ENCODE assay signal across 8 cellular contexts in genomic region chr19:8240274-8241229, GRCh38. TPM values are rescaled to one million over a fixed set of nuclear protein-coding genes. Genes with fewer than 3 reads are reported as not detected.
DNase-seq lines count a peak whose midpoint lies in the region; ATAC-seq, FAIRE-seq and TF ChIP-seq lines count a peak whose summit lies in the region.

No MANE protein-coding gene starts in this region.

- FAIRE-seq in frontal cortex (lab: Jason Lieb, UNC): no peak

- no peaks in the 10 kb centered on the region for H3K27me3 Mint-ChIP-seq in activated naive CD4-positive, alpha-beta T cell treated with anti-CD3 and anti-CD28 coated beads, Interleukin-2, amount 10 ng/mL, durations not matched to agents 7 days and 5 days

- H3K4me3 Mint-ChIP-seq in activated naive CD4-positive, alpha-beta T cell treated with anti-CD3 and anti-CD28 coated beads, Interleukin-2, amount 10 ng/mL, durations not matched to agents 7 days and 5 days: no peak overlapping the region

- ATAC-seq in HG03097 (IDR thresholded peaks at IDR 0.05; ENCODE audit: low FRiP score, unreplicated experiment) (peak; percentile 52), thoracic aorta (ENCODE audit: insufficient number of reproducible peaks, low FRiP score, low read depth) (peak; percentile 63), HG03469 (IDR thresholded peaks at IDR 0.05; ENCODE audit: unreplicated experiment) (no peak)

- H3K4me3 ChIP-seq in thoracic aorta: peak overlapping the region; percentile 50

- H3K36me3 ChIP-seq in thoracic aorta: no peaks in the 10 kb centered on the region

- H3K9me3 ChIP-seq in thoracic aorta: no peaks in the 10 kb centered on the region

- no peak for TF ChIP-seq CTCF in thoracic aorta (IDR thresholded peaks at IDR 0.05)

- H3K27ac ChIP-seq in thoracic aorta: no peak overlapping the region

- peaks cover 12 to 19% of the 10 kb centered on the region in 2 donors for H3K4me1 ChIP-seq in thoracic aorta (ENCODE audit: control insufficient read depth in 1 of 2, low read depth in 2 of 2)

- H3K4me1 Mint-ChIP-seq in activated naive CD4-positive, alpha-beta T cell treated with anti-CD3 and anti-CD28 coated beads, Interleukin-2, amount 10 ng/mL, durations not matched to agents 7 days and 5 days: peaks cover 15% of the 10 kb centered on the region

- H3K27ac Mint-ChIP-seq in activated naive CD4-positive, alpha-beta T cell treated with anti-CD3 and anti-CD28 coated beads, Interleukin-2, amount 10 ng/mL, durations not matched to agents 7 days and 5 days: no peak overlapping the region

- H3K27me3 ChIP-seq in thoracic aorta (replicated peaks; ENCODE audit: insufficient read depth): no peaks in the 10 kb centered on the region

- peaks cover 21% of the 10 kb centered on the region for H3K9me3 Mint-ChIP-seq in activated naive CD4-positive, alpha-beta T cell treated with anti-CD3 and anti-CD28 coated beads, Interleukin-2, amount 10 ng/mL, durations not matched to agents 7 days and 5 days

- CTCF ChIA-PET in activated naive CD4-positive, alpha-beta T cell treated with anti-CD3 and anti-CD28 coated beads, Interleukin-2, amount 10 ng/mL, durations not matched to agents 7 days and 5 days (lab: Charles Lee): interaction anchor here (0.6 kb wide), 1 partner anchor 82 kb away, joined by 3 read pairs; no protein-coding TSS in a partner anchor

- DNase-seq in GF-D8 (lab: John Stamatoyannopoulos, UW) (peak; percentile 82), OCI-M1 (lab: John Stamatoyannopoulos, UW) (peak; percentile 99), frontal cortex (ENCODE audit: low spot score in 2 of 2) (peak; percentile 53 to 88), nucleus accumbens (lab: John Stamatoyannopoulos, UW) (peak in 55 of 56 donors; percentile 26 to 92 (median 74)), thoracic aorta (ENCODE audit: low spot score) (peak; percentile 47)
- DNase-seq in activated naive CD4-positive, alpha-beta T cell treated with anti-CD3 and anti-CD28 coated beads, Interleukin-2, amount 10 ng/mL, durations not matched to agents 7 days and 5 days: peak; percentile 55

- H3K36me3 Mint-ChIP-seq in activated naive CD4-positive, alpha-beta T cell treated with anti-CD3 and anti-CD28 coated beads, Interleukin-2, amount 10 ng/mL, durations not matched to agents 7 days and 5 days: peaks cover 34% of the 10 kb centered on the region

RNA-seq across cellular contexts. Expression of gene CERS4, which starts 31.4 kb away (rescaled TPM):
- 57.9 TPM for total RNA-seq in frontal cortex
- 10 to 100 TPM; 21.9 to 29.7 TPM for total RNA-seq in thoracic aorta

Comparison
In these comparisons a context has a peak if more than half of its experiments do, and no peak if none do; other contexts are left out.
1. DNase-seq: peak in every context shown above with its lines; median percentile 99 in OCI-M1; 82 in GF-D8; 74 in nucleus accumbens; 70 in frontal cortex; 55 in activated naive CD4-positive, alpha-beta T cell treated with anti-CD3 and anti-CD28 coated beads, Interleukin-2, amount 10 ng/mL, durations not matched to agents 7 days and 5 days; 47 in thoracic aorta.